Comparison of ENCODE assay signal across 15 cellular contexts in genomic region chr5:149745212-149745943, GRCh38.
"Had no signal": no experiment of that assay in that cellular context is flagged by ENCODE, and none has a peak within 500 bp of the region (broad histone marks: within the 10 kb centered on the region; RNA-seq: fewer than 3 reads in every experiment).

No MANE protein-coding gene starts in this region.

- H3K4me3 ChIP-seq: breast epithelium, lower lobe of right lung, right atrium auricular region, testis had no signal

- H3K27me3 Mint-ChIP-seq: activated CD4-positive, alpha-beta T cell treated with anti-CD3 and anti-CD28 coated beads, Interleukin-2, amount 10 ng/mL, durations not matched to agents 24 days and 14 days; activated naive CD8-positive, alpha-beta T cell treated with anti-CD3 and anti-CD28 coated beads, Interleukin-2, amount 10 ng/mL, durations not matched to agents 7 days and 5 days; naive thymus-derived CD4-positive, alpha-beta T cell had no signal

- H3K4me1 ChIP-seq: breast epithelium, testis had no signal

- H3K4me3 Mint-ChIP-seq: activated CD4-positive, alpha-beta T cell treated with anti-CD3 and anti-CD28 coated beads, Interleukin-2, amount 10 ng/mL, durations not matched to agents 24 days and 14 days; activated naive CD8-positive, alpha-beta T cell treated with anti-CD3 and anti-CD28 coated beads, Interleukin-2, amount 10 ng/mL, durations not matched to agents 7 days and 5 days; naive thymus-derived CD4-positive, alpha-beta T cell; T-helper 1 cell treated with Interleukin-12 subunit alpha and Interleukin-12 subunit beta and Interleukin-4 antibody, amounts not matched to agents 30 μg/mL and 1 μg/mL, for 36 hours had no signal

- H3K27me3 ChIP-seq: breast epithelium, neutrophil, right atrium auricular region, testis had no signal

- ATAC-seq: lower lobe of right lung; naive thymus-derived CD4-positive, alpha-beta T cell had no signal

- H3K9me3 Mint-ChIP-seq: activated CD4-positive, alpha-beta T cell treated with anti-CD3 and anti-CD28 coated beads, Interleukin-2, amount 10 ng/mL, durations not matched to agents 24 days and 14 days; activated naive CD8-positive, alpha-beta T cell treated with anti-CD3 and anti-CD28 coated beads, Interleukin-2, amount 10 ng/mL, durations not matched to agents 7 days and 5 days; naive thymus-derived CD4-positive, alpha-beta T cell; T-helper 1 cell treated with Interleukin-12 subunit alpha and Interleukin-12 subunit beta and Interleukin-4 antibody, amounts not matched to agents 30 μg/mL and 1 μg/mL, for 36 hours had no signal

- H3K36me3 Mint-ChIP-seq: activated naive CD8-positive, alpha-beta T cell treated with anti-CD3 and anti-CD28 coated beads, Interleukin-2, amount 10 ng/mL, durations not matched to agents 7 days and 5 days had no signal

- H3K36me3 ChIP-seq: breast epithelium, lower lobe of right lung, neutrophil, right atrium auricular region had no signal

- DNase-seq: activated CD4-positive, alpha-beta T cell treated with anti-CD3 and anti-CD28 coated beads, Interleukin-2, amount 10 ng/mL, durations not matched to agents 24 days and 14 days; activated gamma-delta T cell; activated naive CD8-positive, alpha-beta T cell treated with anti-CD3 and anti-CD28 coated beads, Interleukin-2, amount 10 ng/mL, durations not matched to agents 7 days and 5 days; aorta; hypothalamus; lower lobe of right lung; midbrain; naive thymus-derived CD4-positive, alpha-beta T cell; posterior cingulate gyrus; stimulated activated naive CD4-positive, alpha-beta T cell; testis had no signal

- H3K27ac ChIP-seq: breast epithelium, lower lobe of right lung, neutrophil, right atrium auricular region, testis had no signal

- H3K27ac Mint-ChIP-seq: activated CD4-positive, alpha-beta T cell treated with anti-CD3 and anti-CD28 coated beads, Interleukin-2, amount 10 ng/mL, durations not matched to agents 24 days and 14 days; activated naive CD8-positive, alpha-beta T cell treated with anti-CD3 and anti-CD28 coated beads, Interleukin-2, amount 10 ng/mL, durations not matched to agents 7 days and 5 days; T-helper 1 cell treated with Interleukin-12 subunit alpha and Interleukin-12 subunit beta and Interleukin-4 antibody, amounts not matched to agents 30 μg/mL and 1 μg/mL, for 36 hours had no signal

- H3K9me3 ChIP-seq: breast epithelium, lower lobe of right lung, neutrophil, right atrium auricular region, testis had no signal
